14 cellular contexts compared by ENCODE assay signal in the genomic region with DNA sequence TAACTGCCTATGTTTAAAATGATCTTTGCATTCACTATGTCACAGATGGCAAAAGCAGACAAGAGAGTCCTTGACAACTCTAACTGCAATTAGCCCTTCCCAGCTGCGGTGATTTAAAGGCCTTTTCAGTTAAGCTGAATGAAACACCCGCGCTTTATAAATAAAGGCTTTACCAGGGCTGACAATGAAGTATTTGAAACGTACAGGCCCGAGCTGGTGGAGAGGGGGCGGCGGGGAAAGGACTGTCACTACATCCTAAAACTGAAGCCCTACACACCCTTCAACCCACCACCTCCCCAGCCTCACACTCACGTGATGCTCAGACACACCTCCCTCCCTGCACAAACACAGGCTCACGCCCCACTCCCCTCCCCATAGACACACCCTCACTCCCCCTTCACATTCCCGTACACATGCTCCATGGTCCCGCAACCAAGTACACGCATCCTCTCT. TPM values are rescaled to one million over a fixed set of nuclear protein-coding genes. Genes with fewer than 3 reads are reported as not detected.
A peak's percentile ranks its signal among the peaks of the same experiment; 100 is the strongest.
DNase-seq lines count a peak whose midpoint lies in the region; ATAC-seq and TF ChIP-seq lines count a peak whose summit lies in the region.
"Had no signal": no experiment of that assay in that cellular context is flagged by ENCODE, and none has a peak within 500 bp of the region (broad histone marks: within the 10 kb centered on the region; RNA-seq: fewer than 3 reads in every experiment).

No MANE protein-coding gene starts in this region.

- in situ Hi-C loops in mammary epithelial cell (cut with MboI; ENCODE audit: low sequenced_read_pairs in 2 of 2) = no loop called here

- peak in 1 of 4 donors; percentile 24 for TF ChIP-seq EP300 in upper lobe of left lung (IDR thresholded peaks at IDR 0.05)

- dilution Hi-C loops in mammary epithelial cell (cut with HindIII; ENCODE audit: low sequenced_read_pairs) = no loop called here

- no peak overlapping the region for H2AFZ ChIP-seq in mammary epithelial cell (ENCODE audit: low read depth, low read length)

- no peak for TF ChIP-seq POLR2A in upper lobe of left lung (IDR thresholded peaks at IDR 0.05)

- no peaks in the 10 kb centered on the region for H3K79me2 ChIP-seq in mammary epithelial cell (ENCODE audit: insufficient read depth, low read length)

- H3K9me3 ChIP-seq in left lung (no peaks in the 10 kb centered on the region), upper lobe of left lung (no peaks in the 10 kb centered on the region), mammary epithelial cell (replicated peaks; ENCODE audit: insufficient read depth, low read length) (no peaks in the 10 kb centered on the region)
- H3K9me3 ChIP-seq: right lobe of liver had no signal

- no TSS peak for BruUV-seq in mammary epithelial cell (replicated peaks; lab: Mats Ljungman, UMichigan)

- CTCF ChIA-PET in mammary epithelial cell (lab: Charles Lee; ENCODE audit: low non-redundant PET) = no interaction called here

- H3K36me3 ChIP-seq in left lung (no peaks in the 10 kb centered on the region), upper lobe of left lung (no peaks in the 10 kb centered on the region), mammary epithelial cell (ENCODE audit: insufficient read depth, low read length) (no peaks in the 10 kb centered on the region)
- H3K36me3 ChIP-seq: right lobe of liver had no signal

- H3K4me3 ChIP-seq in left lung (no peak overlapping the region), upper lobe of left lung (no peak overlapping the region), mammary epithelial cell (replicated peaks in 1 of 3; ENCODE audit: insufficient read depth in 1 of 3, low read depth in 2 of 3, low read length in 3 of 3) (no peak overlapping the region)
- H3K4me3 ChIP-seq: right lobe of liver had no signal

- TF ChIP-seq CTCF in left lung (IDR thresholded peaks at IDR 0.05) (no peak), upper lobe of left lung (IDR thresholded peaks at IDR 0.05) (no peak), mammary epithelial cell (conservative IDR thresholded peaks at IDR 0.05 in 1 of 2, IDR thresholded peaks at IDR 0.05 in 1 of 2; ENCODE audit: extremely low read depth in 1 of 2, insufficient read depth in 1 of 2, low read depth in 1 of 2, low read length in 2 of 2) (no peak)

- H3K27ac ChIP-seq in left lung (no peak overlapping the region), upper lobe of left lung (peak overlapping the region in 3 of 4 donors; percentile 40 to 66 (median 63)), mammary epithelial cell (ENCODE audit: insufficient read depth, low read depth, low read length) (no peak overlapping the region)
- H3K27ac ChIP-seq: right lobe of liver had no signal

- 46 to 48% methylated on average over 12 of the region's 12 CpGs for WGBS in upper lobe of left lung, 2 donors
- 33% methylated on average over 12 of the region's 12 CpGs for WGBS in mammary epithelial cell (ENCODE audit: low coverage, missing lambda C conversion rate)

- peaks cover 0 to 29% of the 10 kb centered on the region in 2 donors for H3K27me3 ChIP-seq in left lung
- no peaks in the 10 kb centered on the region for H3K27me3 ChIP-seq in upper lobe of left lung
- H3K27me3 ChIP-seq in mammary epithelial cell (ENCODE audit: insufficient read depth, low read length) = peaks cover 5% of the 10 kb centered on the region
- H3K27me3 ChIP-seq: right lobe of liver had no signal

- no peak overlapping the region for H3K9ac ChIP-seq in mammary epithelial cell (ENCODE audit: insufficient read depth, low read length)

- H3K4me2 ChIP-seq in mammary epithelial cell (ENCODE audit: insufficient read depth, low read depth, low read length) = no peak overlapping the region

- intact Hi-C loops in left lung (cut with DNase I) (no loop called here), mammary epithelial cell (cut with micrococcal nuclease) (no loop called here)

- H4K20me1 ChIP-seq in mammary epithelial cell (ENCODE audit: insufficient read depth, low read length) = no peaks in the 10 kb centered on the region

- ATAC-seq in left lung (peak; percentile 72), upper lobe of left lung (ENCODE audit: low FRiP score in 2 of 2) (peak; percentile 5 to 20), HG03280 (IDR thresholded peaks at IDR 0.05; ENCODE audit: unreplicated experiment) (no peak)

- no peaks in the 10 kb centered on the region for H3K4me1 ChIP-seq in left lung
- H3K4me1 ChIP-seq in upper lobe of left lung = peaks cover 0 to 15% (median 1%) of the 10 kb centered on the region in 4 donors
- H3K4me1 ChIP-seq in mammary epithelial cell (ENCODE audit: insufficient read depth, low read length) = no peaks in the 10 kb centered on the region
- H3K4me1 ChIP-seq: right lobe of liver had no signal

- peak; percentile 41 for DNase-seq in NCI-H82 (lab: John Stamatoyannopoulos, UW)
- DNase-seq in NCI-H82 treated with DMSO at 0.1 percent for 48 hours (lab: John Stamatoyannopoulos, UW; ENCODE audit: unreplicated experiment) = no peak
- DNase-seq in NCI-H510A treated with DMSO at 0.1 percent for 48 hours (lab: John Stamatoyannopoulos, UW) = peak; percentile 99
- no peak for DNase-seq in left lung
- DNase-seq in upper lobe of left lung = no peak
- DNase-seq in dedifferentiated amniotic fluid mesenchymal stem cell (ENCODE audit: extremely low spot score) = no peak
- DNase-seq in mammary epithelial cell = no peak
- DNase-seq: ACHN; CD4-positive, alpha-beta memory T cell; foreskin melanocyte; NCI-H526; right lobe of liver; T-helper 1 cell had no signal

RNA-seq across cellular contexts. Expression of a gene that starts 45.5 kb away (rescaled TPM):
- under 1 TPM in 1 of 2 donors, not detected in 1; 0.18 TPM for total RNA-seq in left lung
- under 1 TPM in 2 of 6 donors, not detected in 4; 0.10 to 0.22 TPM for total RNA-seq in upper lobe of left lung
- total RNA-seq in mammary epithelial cell = not detected
- polyA plus RNA-seq in mammary epithelial cell = not detected
- not detected for polyA minus RNA-seq in mammary epithelial cell
- total RNA-seq: CD4-positive, alpha-beta memory T cell had no signal
- polyA plus RNA-seq: CD4-positive, alpha-beta memory T cell had no signal

Comparison
In these comparisons a context has a peak if more than half of its experiments do, and no peak if none do; other contexts are left out.
1. DNase-seq: peak in NCI-H82 (single experiment) and NCI-H510A treated with DMSO at 0.1 percent for 48 hours (single experiment); none in NCI-H82 treated with DMSO at 0.1 percent for 48 hours (single experiment), left lung (0 of 2), upper lobe of left lung (0 of 2), dedifferentiated amniotic fluid mesenchymal stem cell (single experiment) and mammary epithelial cell (single experiment).
2. H3K27ac ChIP-seq: peak in upper lobe of left lung (3 of 4); none in left lung (0 of 2) and mammary epithelial cell (single experiment).